Comparison of ENCODE assay signal across 16 cellular contexts in genomic region chr2:70991142-70991541, GRCh38. TPM values are rescaled to one million over a fixed set of nuclear protein-coding genes. Genes with fewer than 3 reads are reported as not detected.
DNase-seq lines count a peak whose midpoint lies in the region; ATAC-seq and TF ChIP-seq lines count a peak whose summit lies in the region.
"Had no signal": no experiment of that assay in that cellular context is flagged by ENCODE, and none has a peak within 500 bp of the region (broad histone marks: within the 10 kb centered on the region; RNA-seq: fewer than 3 reads in every experiment).

No MANE protein-coding gene starts in this region.

- no peak overlapping the region for H2BK5ac ChIP-seq in neuronal stem cell (ENCODE audit: low read length)

- H4K8ac ChIP-seq in neuronal stem cell (ENCODE audit: low read depth, low read length): no peak overlapping the region

- H3K36me3 ChIP-seq in upper lobe of left lung (peaks cover 3 to 60% (median 51%) of the 10 kb centered on the region in 4 donors), neuronal stem cell (replicated peaks in 1 of 2; ENCODE audit: control insufficient read depth in 2 of 2, insufficient read depth in 2 of 2, low read length in 2 of 2) (peaks cover 26 to 63% of the 10 kb centered on the region in 2 donors)

- peak overlapping the region; percentile 97 for H3K27ac Mint-ChIP-seq in T-helper 17 cell
- H3K27ac Mint-ChIP-seq: HFFc6 had no signal

- no peaks in the 10 kb centered on the region for H3K27me3 ChIP-seq in upper lobe of left lung
- no peaks in the 10 kb centered on the region for H3K27me3 ChIP-seq in neuronal stem cell (ENCODE audit: control insufficient read depth in 3 of 3, insufficient read depth in 3 of 3, low read depth in 1 of 3, low read length in 3 of 3)

- H3K14ac ChIP-seq in neuronal stem cell (ENCODE audit: low read length): no peak overlapping the region

- no peak overlapping the region for H3K9ac ChIP-seq in neuronal stem cell (ENCODE audit: low read depth, low read length, poor library complexity)

- ATAC-seq in Right ventricle myocardium inferior: no peak
- ATAC-seq in T-helper 17 cell: no peak
- no peak for ATAC-seq in upper lobe of left lung (ENCODE audit: low FRiP score in 2 of 2)
- ATAC-seq: K562 had no signal

- H3K4me3 Mint-ChIP-seq in T-helper 17 cell: no peak overlapping the region
- H3K4me3 Mint-ChIP-seq: HFFc6 had no signal

- DNase-seq in cardiac septum (ENCODE audit: low spot score): peak; percentile 53
- DNase-seq in Right ventricle myocardium inferior (ENCODE audit: missing footprints): no peak
- DNase-seq in T-helper 17 cell: no peak
- DNase-seq in mesenteric fat pad (ENCODE audit: low spot score): peak; percentile 59
- DNase-seq in upper lobe of left lung: peak; percentile 10 to 15
- DNase-seq in neuronal stem cell (ENCODE audit: low spot score): no peak
- DNase-seq in NOMO-1 treated with DMSO at 0.1 percent for 48 hours (lab: John Stamatoyannopoulos, UW; ENCODE audit: unreplicated experiment): no peak
- DNase-seq: ACHN, EL, HFFc6, NCI-H1092, NCI-H2081 treated with DMSO at 0.1 percent for 48 hours, NCI-H510A, SHP77 had no signal

- TF ChIP-seq CTCF in upper lobe of left lung (IDR thresholded peaks at IDR 0.05): no peak

- TF ChIP-seq POLR2A in upper lobe of left lung (IDR thresholded peaks at IDR 0.05): no peak

- no peaks in the 10 kb centered on the region for H3K27me3 Mint-ChIP-seq in T-helper 17 cell

- H3K23ac ChIP-seq in neuronal stem cell (ENCODE audit: low read depth, low read length, poor library complexity): no peak overlapping the region

- H2BK12ac ChIP-seq in neuronal stem cell (ENCODE audit: low read length): no peak overlapping the region

- H2AFZ ChIP-seq in neuronal stem cell (ENCODE audit: low read length): no peak overlapping the region

- intact Hi-C loops in cardiac septum (cut with DNase I): loop anchor here (5.0 kb wide), 1 partner anchor 76 kb away; the partner anchor contains the start of gene NAGK
- intact Hi-C loops in Right ventricle myocardium inferior (cut with DNase I): no loop called here

- no peak overlapping the region for H2AK5ac ChIP-seq in neuronal stem cell (ENCODE audit: low read depth, low read length)

- H3K9me3 ChIP-seq in T-helper 17 cell (ENCODE audit: control insufficient read depth, low read length, poor library complexity, severe bottlenecking): no peaks in the 10 kb centered on the region
- H3K9me3 ChIP-seq in upper lobe of left lung: no peaks in the 10 kb centered on the region
- no peaks in the 10 kb centered on the region for H3K9me3 ChIP-seq in neuronal stem cell (replicated peaks in 1 of 2; ENCODE audit: control insufficient read depth in 2 of 2, insufficient read depth in 1 of 2, low read depth in 1 of 2, low read length in 2 of 2)

- H2BK15ac ChIP-seq in neuronal stem cell (ENCODE audit: low read length): no peak overlapping the region

- H3K18ac ChIP-seq in neuronal stem cell (ENCODE audit: low read length): no peak overlapping the region

- H3K27ac ChIP-seq in upper lobe of left lung (no peak overlapping the region), neuronal stem cell (replicated peaks; ENCODE audit: low read length) (no peak overlapping the region)

- H2BK120ac ChIP-seq in neuronal stem cell (ENCODE audit: low read depth, low read length): no peak overlapping the region

- no peak overlapping the region for H3K4me3 ChIP-seq in upper lobe of left lung
- no peak overlapping the region for H3K4me3 ChIP-seq in neuronal stem cell (ENCODE audit: low read length in 2 of 2)
- H3K4me3 ChIP-seq: K562 had no signal

- H3K4me1 Mint-ChIP-seq in T-helper 17 cell: peaks cover 32% of the 10 kb centered on the region

- no peak overlapping the region for H3K4me2 ChIP-seq in neuronal stem cell (ENCODE audit: insufficient read depth, low read length, poor library complexity, severe bottlenecking)

- no peak for TF ChIP-seq EP300 in upper lobe of left lung (IDR thresholded peaks at IDR 0.05)

- WGBS in upper lobe of left lung, 2 donors: 93 to 98% methylated on average over 2 to 5 of the region's 5 CpGs
- WGBS in neuronal stem cell (ENCODE audit: extremely low coverage in 2 of 2, insufficient read length in 2 of 2, insufficient replicate concordance in 1 of 2), 2 donors: no CpG with 5 or more reads among the region's 5 CpGs

- peaks cover 5% of the 10 kb centered on the region for H3K36me3 Mint-ChIP-seq in T-helper 17 cell (ENCODE audit: low read depth)

- no peak overlapping the region for H4K91ac ChIP-seq in neuronal stem cell (ENCODE audit: low read depth, low read length, poor library complexity)

- H3K4ac ChIP-seq in neuronal stem cell (ENCODE audit: low read length): no peak overlapping the region

- H3K4me1 ChIP-seq in upper lobe of left lung (peaks cover 14 to 34% (median 19%) of the 10 kb centered on the region in 4 donors), neuronal stem cell (ENCODE audit: control insufficient read depth in 2 of 2, insufficient read depth in 1 of 2, low read depth in 1 of 2, low read length in 2 of 2) (peaks cover 3 to 10% of the 10 kb centered on the region in 2 donors)

- peaks cover 12% of the 10 kb centered on the region for H3K79me1 ChIP-seq in neuronal stem cell (ENCODE audit: low read depth, low read length)

RNA-seq across cellular contexts. Expression of gene TEX261, which starts 3.5 kb away (rescaled TPM):
- total RNA-seq in cardiac septum (46.1 TPM), Right ventricle myocardium inferior (63.8 TPM), T-helper 17 cell (10 to 100 TPM; 30.0 to 31.3 TPM), mesenteric fat pad (86.8 TPM), upper lobe of left lung (10 to 100 TPM; 10.9 to 68.3 (median 33.8) TPM)
- polyA plus RNA-seq in neuronal stem cell (2013, experiment 1 of 2): 16.7 TPM
- 16.5 TPM for polyA plus RNA-seq in neuronal stem cell (2013, experiment 2 of 2)

RNA-seq across cellular contexts. Expression of gene ANKRD53, which starts 12.7 kb away (rescaled TPM):
- 0.38 TPM for total RNA-seq in cardiac septum
- 0.54 TPM for total RNA-seq in Right ventricle myocardium inferior
- under 1 TPM; 0.34 to 0.80 TPM for total RNA-seq in T-helper 17 cell
- total RNA-seq in mesenteric fat pad: 17.6 TPM
- 10 to 100 TPM in 1 of 6 donors, 1 to 10 TPM in 2, under 1 TPM in 3; 0.26 to 10.5 (median 1.4) TPM for total RNA-seq in upper lobe of left lung
- polyA plus RNA-seq in neuronal stem cell (2013, experiment 1 of 2): 0.33 TPM
- 0.35 TPM for polyA plus RNA-seq in neuronal stem cell (2013, experiment 2 of 2)
- total RNA-seq: H4 had no signal
- polyA plus RNA-seq: K562 had no signal

RNA-seq across cellular contexts. Expression of gene ATP6V1B1, which starts 55.4 kb away (rescaled TPM):
- 0.43 TPM for total RNA-seq in cardiac septum
- total RNA-seq in Right ventricle myocardium inferior: not detected
- total RNA-seq in T-helper 17 cell: not detected
- 2.4 TPM for total RNA-seq in mesenteric fat pad
- 10 to 100 TPM in 1 of 6 donors, 1 to 10 TPM in 4, not detected in 1; 1.6 to 23.0 (median 3.2) TPM for total RNA-seq in upper lobe of left lung
- polyA plus RNA-seq in neuronal stem cell (2013, experiment 1 of 2): 1.9 TPM
- polyA plus RNA-seq in neuronal stem cell (2013, experiment 2 of 2): 2.3 TPM
- total RNA-seq: K562 had no signal
- polyA plus RNA-seq: K562 had no signal

Comparison
In these comparisons a context has a peak if more than half of its experiments do, and no peak if none do; other contexts are left out.
1. DNase-seq: peak in cardiac septum (single experiment), mesenteric fat pad (single experiment) and upper lobe of left lung (2 of 2); none in Right ventricle myocardium inferior (single experiment), T-helper 17 cell (0 of 3), neuronal stem cell (single experiment) and NOMO-1 treated with DMSO at 0.1 percent for 48 hours (single experiment).